19 cellular contexts compared by ENCODE assay signal in genomic region chr3:23691343-23691895, GRCh38.
"Had no signal": no experiment of that assay in that cellular context is flagged by ENCODE, and none has a peak within 500 bp of the region (broad histone marks: within the 10 kb centered on the region; RNA-seq: fewer than 3 reads in every experiment).

No MANE protein-coding gene starts in this region.

- H3K27ac ChIP-seq: gastroesophageal sphincter, heart right ventricle, neural progenitor cell, ovary, spleen, tibial nerve had no signal

- DNase-seq: activated CD4-positive, alpha-beta T cell treated with anti-CD3 and anti-CD28 coated beads for 48 hours; activated CD8-positive, alpha-beta memory T cell treated with anti-CD3 and anti-CD28 coated beads, Interleukin-2, amount 50 U/mL, for 48 hours; activated gamma-delta T cell; activated T-cell treated with anti-CD3 and anti-CD28 coated beads, Interleukin-2, amount 50 U/mL, for 72 hours; dermis blood vessel endothelial cell; effector memory CD8-positive, alpha-beta T cell; heart right ventricle; left colon; midbrain; ovary; spleen; stimulated activated CD4-positive, alpha-beta T cell treated with anti-CD3 and anti-CD28 coated beads, Interleukin-1b, Interleukin-23, amount 100 ng/mL, for 48 hours; substantia nigra; T-helper 17 cell had no signal

- H3K27ac Mint-ChIP-seq: activated T-cell treated with anti-CD3 and anti-CD28 coated beads, Interleukin-2, amount 50 U/mL, for 72 hours; effector memory CD8-positive, alpha-beta T cell; neural progenitor cell; T-helper 17 cell; WTC11 had no signal

- ATAC-seq: effector memory CD8-positive, alpha-beta T cell; gastroesophageal sphincter; heart right ventricle; left colon; sciatic nerve; T-helper 17 cell; WTC11 had no signal

- H3K4me2 ChIP-seq: neural progenitor cell had no signal

- H3K9me3 ChIP-seq: ovary had no signal

- H2AFZ ChIP-seq: neural progenitor cell had no signal

- H3K4me3 Mint-ChIP-seq: activated T-cell treated with anti-CD3 and anti-CD28 coated beads, Interleukin-2, amount 50 U/mL, for 72 hours; effector memory CD8-positive, alpha-beta T cell; neural progenitor cell; T-helper 17 cell; WTC11 had no signal

- H3K4me3 ChIP-seq: gastroesophageal sphincter, heart right ventricle, neural progenitor cell, ovary, spleen, tibial nerve had no signal

- H3K27me3 ChIP-seq: gastroesophageal sphincter, heart right ventricle, neural progenitor cell, ovary, spleen, tibial nerve had no signal

- H3K36me3 ChIP-seq: gastroesophageal sphincter, heart right ventricle, neural progenitor cell, ovary, spleen, tibial nerve had no signal
